In the genomic region with DNA sequence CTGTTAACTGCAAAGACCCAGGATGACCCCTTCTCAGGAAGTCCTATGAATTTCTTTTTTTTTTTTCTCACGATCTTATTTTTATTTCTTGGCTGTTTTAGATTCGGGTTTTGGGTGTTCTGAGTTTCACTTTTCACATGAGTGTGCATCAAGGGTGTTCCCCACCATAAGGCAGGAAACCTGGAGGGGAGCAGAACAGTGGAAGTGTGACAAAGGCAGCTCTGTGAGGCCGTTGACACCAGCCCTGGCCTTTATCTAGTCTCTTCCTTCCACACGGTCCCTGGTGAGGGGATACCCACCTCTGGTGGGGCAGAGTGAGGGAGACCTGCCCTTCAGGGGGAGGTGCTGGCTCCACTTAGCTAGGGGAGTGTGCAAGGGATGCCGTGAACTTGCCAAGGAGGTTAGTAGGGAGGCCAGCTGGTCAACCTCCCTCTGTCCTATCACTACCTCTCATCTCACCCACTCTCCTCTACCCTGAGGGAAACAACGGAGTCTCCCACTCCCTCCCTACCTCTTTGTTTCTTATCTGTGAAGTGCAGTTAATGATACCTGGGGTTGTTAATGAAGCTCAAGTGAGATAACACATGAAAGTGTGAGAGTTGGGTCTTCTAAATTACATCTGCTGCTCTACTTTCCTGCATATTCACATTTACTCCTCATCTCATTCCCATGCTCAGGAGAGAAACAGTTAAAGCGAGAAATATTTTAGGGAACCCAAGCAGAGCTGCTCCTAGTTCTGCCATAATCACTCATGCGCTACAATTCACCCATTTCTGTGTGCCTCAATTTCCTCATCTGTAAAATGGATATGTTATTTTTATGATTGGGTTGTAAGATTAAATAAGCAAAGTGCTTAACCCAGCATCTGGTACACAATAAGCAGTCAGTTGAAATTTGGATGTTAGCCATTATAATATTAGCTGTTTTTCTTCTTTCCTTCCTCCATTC, we compare ENCODE assay signal across 10 cellular contexts. TPM values are rescaled to one million over a fixed set of nuclear protein-coding genes. Genes with fewer than 3 reads are reported as not detected.
DNase-seq lines count a peak whose midpoint lies in the region; ATAC-seq, FAIRE-seq and TF ChIP-seq lines count a peak whose summit lies in the region.
"Had no signal": no experiment of that assay in that cellular context is flagged by ENCODE, and none has a peak within 500 bp of the region (broad histone marks: within the 10 kb centered on the region; RNA-seq: fewer than 3 reads in every experiment).

No MANE protein-coding gene starts in this region.

- POLR2A ChIA-PET in GM12878 (lab: Charles Lee): no interaction called here

- in situ Hi-C loops in GM12878 (cut with MboI): no loop called here

- H3K4me2 ChIP-seq in GM12878 (ENCODE audit: control insufficient read depth, insufficient read depth) (peak overlapping the region; percentile 91), smooth muscle cell (no peak overlapping the region)

- no peak for TF ChIP-seq CTCF in GM12878 (IDR thresholded peaks at IDR 0.05 in 2 of 3, conservative IDR thresholded peaks at IDR 0.05 in 1 of 3; ENCODE audit: control insufficient read depth in 2 of 3, extremely low read depth in 1 of 3, insufficient read depth in 1 of 3, low read depth in 3 of 3, low read length in 3 of 3)
- no peak for TF ChIP-seq CTCF in smooth muscle cell (IDR thresholded peaks at IDR 0.05; ENCODE audit: borderline replicate concordance, insufficient read depth, poor library complexity, severe bottlenecking)

- H3F3A ChIP-seq in smooth muscle cell (ENCODE audit: low read depth): peaks cover 3% of the 10 kb centered on the region

- H3K36me3 ChIP-seq in CD4-positive, CD25-positive, alpha-beta regulatory T cell (ENCODE audit: control insufficient read depth, insufficient read depth, low read length): no peaks in the 10 kb centered on the region
- H3K36me3 ChIP-seq in GM12878 (ENCODE audit: control insufficient read depth in 2 of 2, insufficient read depth in 2 of 2, low read length in 1 of 2) (no peaks in the 10 kb centered on the region), smooth muscle cell (ENCODE audit: low read depth) (no peaks in the 10 kb centered on the region)

- BruUV-seq in GM12878 (replicated peaks; lab: Mats Ljungman, UMichigan): no TSS peak

- H3K36me3 Mint-ChIP-seq in CD4-positive, CD25-positive, alpha-beta regulatory T cell: no peaks in the 10 kb centered on the region
- no peaks in the 10 kb centered on the region for H3K36me3 Mint-ChIP-seq in IgD-negative memory B cell

- H3K4me1 Mint-ChIP-seq in CD4-positive, CD25-positive, alpha-beta regulatory T cell: peaks cover 23 to 50% (median 43%) of the 10 kb centered on the region in 4 donors
- H3K4me1 Mint-ChIP-seq in IgD-negative memory B cell: peaks cover 36 to 49% (median 45%) of the 10 kb centered on the region in 3 donors

- no peak; a peak in 1 of 4 replicates for TF ChIP-seq EP300 in GM12878 (IDR thresholded peaks at IDR 0.05; ENCODE audit: borderline replicate concordance in 1 of 2, control insufficient read depth in 1 of 2, low read depth in 2 of 2, low read length in 2 of 2)

- H3K27ac Mint-ChIP-seq in CD4-positive, CD25-positive, alpha-beta regulatory T cell: peak overlapping the region; percentile 83 to 92 (median 87)
- peak overlapping the region; percentile 21 to 96 (median 34) for H3K27ac Mint-ChIP-seq in IgD-negative memory B cell

- peak; percentile 91 for FAIRE-seq in GM12878 (lab: Jason Lieb, UNC)

- H3K4me3 ChIP-seq in CD4-positive, CD25-positive, alpha-beta regulatory T cell (ENCODE audit: low read depth, low read length): peak overlapping the region; percentile 55
- H3K4me3 ChIP-seq in GM12878 (peak overlapping the region; percentile 47; the same call in 1 of the 2 replicates), smooth muscle cell (no peak overlapping the region)

- H3K4me1 ChIP-seq in CD4-positive, CD25-positive, alpha-beta regulatory T cell (ENCODE audit: control insufficient read depth, insufficient read depth, low read length, poor library complexity, severe bottlenecking): peaks cover 48% of the 10 kb centered on the region
- H3K4me1 ChIP-seq in GM12878 (ENCODE audit: control insufficient read depth, insufficient read depth, low read length) (peaks cover 29% of the 10 kb centered on the region), smooth muscle cell (ENCODE audit: low read depth) (no peaks in the 10 kb centered on the region)

- H3K79me2 ChIP-seq in GM12878 (ENCODE audit: control insufficient read depth, insufficient read depth, low read length) (peaks cover 23% of the 10 kb centered on the region), smooth muscle cell (ENCODE audit: low read depth) (no peaks in the 10 kb centered on the region)

- peak overlapping the region; percentile 47 for H3K27ac ChIP-seq in CD4-positive, CD25-positive, alpha-beta regulatory T cell (ENCODE audit: insufficient read depth, low read length, poor library complexity, severe bottlenecking)
- H3K27ac ChIP-seq in GM12878 (ENCODE audit: control insufficient read depth, insufficient read depth) (peak overlapping the region; percentile 88), smooth muscle cell (ENCODE audit: low read depth) (no peak overlapping the region)

- H2AFZ ChIP-seq in GM12878 (ENCODE audit: control insufficient read depth, low read depth, low read length) (peak overlapping the region; percentile 80), smooth muscle cell (ENCODE audit: low read depth) (no peak overlapping the region)

- no peak for ATAC-seq in CD4-positive, CD25-positive, alpha-beta regulatory T cell (ENCODE audit: low read depth in 2 of 2)
- ATAC-seq in GM19035 (IDR thresholded peaks at IDR 0.05; ENCODE audit: unreplicated experiment) (peak; percentile 34), GM12878 (peak; percentile 48), Right ventricle myocardium inferior (no peak)

- TF ChIP-seq RAD21 in GM12878 (IDR thresholded peaks at IDR 0.05; ENCODE audit: insufficient read depth, low read depth, low read length): no peak

- intact Hi-C loops in GM12878 (cut with micrococcal nuclease; ENCODE audit: unreplicated experiment) (no loop called here), Right ventricle myocardium inferior (cut with DNase I) (no loop called here)

- WGBS in GM12878 (ENCODE audit: insufficient coverage, insufficient replicate concordance, low lambda C conversion rate, missing lambda C conversion rate): 27% methylated on average over 8 of the region's 8 CpGs
- 67% methylated on average over 7 of the region's 8 CpGs for WGBS in smooth muscle cell (ENCODE audit: low lambda C conversion rate)

- peaks cover 11% of the 10 kb centered on the region for H3K27me3 Mint-ChIP-seq in CD4-positive, CD25-positive, alpha-beta regulatory T cell
- H3K27me3 Mint-ChIP-seq in IgD-negative memory B cell: no peaks in the 10 kb centered on the region

- H3K4me3 Mint-ChIP-seq in CD4-positive, CD25-positive, alpha-beta regulatory T cell: peak overlapping the region; percentile 61 to 96 (median 88)
- H3K4me3 Mint-ChIP-seq in IgD-negative memory B cell: peak overlapping the region in 3 of 4 donors; percentile 45 to 85 (median 57)

- CTCF ChIA-PET in GM12878 (lab: Yijun Ruan, JAX): interaction anchor here (0.6 to 1.9 kb wide), 9 partner anchors 13 to 157 kb away, joined by 3 to 10 read pairs (median 3); a partner anchor contains a TSS

- peak; percentile 52; the same call in 1 of the 2 replicates for TF ChIP-seq POLR2A in GM12878 (IDR thresholded peaks at IDR 0.05; ENCODE audit: low read depth, low read length)

- H4K20me1 ChIP-seq in GM12878 (ENCODE audit: control insufficient read depth, insufficient read depth) (no peaks in the 10 kb centered on the region), smooth muscle cell (ENCODE audit: low read depth) (no peaks in the 10 kb centered on the region)

- no peaks in the 10 kb centered on the region for H3K9me3 Mint-ChIP-seq in CD4-positive, CD25-positive, alpha-beta regulatory T cell
- H3K9me3 Mint-ChIP-seq in IgD-negative memory B cell: no peaks in the 10 kb centered on the region

- SMC1A ChIA-PET in GM12878 (lab: Charles Lee; ENCODE audit: uncharacterized antibody, unreplicated experiment): interaction anchor here (1.0 to 4.0 kb wide), 9 partner anchors 9 to 88 kb away, joined by 3 to 16 read pairs (median 4); no protein-coding TSS in a partner anchor

- H3K9me3 ChIP-seq in CD4-positive, CD25-positive, alpha-beta regulatory T cell (ENCODE audit: control insufficient read depth in 2 of 2, low read length in 2 of 2): no peaks in the 10 kb centered on the region
- H3K9me3 ChIP-seq in GM12878 (replicated peaks; ENCODE audit: control insufficient read depth, insufficient read depth, low read length) (no peaks in the 10 kb centered on the region), smooth muscle cell (replicated peaks; ENCODE audit: low read depth) (no peaks in the 10 kb centered on the region)

- H3K27me3 ChIP-seq in CD4-positive, CD25-positive, alpha-beta regulatory T cell (ENCODE audit: control insufficient read depth, insufficient read depth, low read length): no peaks in the 10 kb centered on the region
- no peaks in the 10 kb centered on the region for H3K27me3 ChIP-seq in GM12878 (replicated peaks in 1 of 2; ENCODE audit: control insufficient read depth in 2 of 2, insufficient read depth in 2 of 2, low read length in 1 of 2)
- no peaks in the 10 kb centered on the region for H3K27me3 ChIP-seq in smooth muscle cell (ENCODE audit: low read depth)

- DNase-seq in CD4-positive, CD25-positive, alpha-beta regulatory T cell: peak in 1 of 3 donors; percentile 69
- DNase-seq in GM12878 (ENCODE audit: low read depth, low spot score) (peak; percentile 70), smooth muscle cell (lab: John Stamatoyannopoulos, UW; ENCODE audit: unreplicated experiment) (no peak), NCI-H1105 treated with DMSO at 0.1 percent for 48 hours (lab: John Stamatoyannopoulos, UW) (no peak), NCI-H187 (lab: John Stamatoyannopoulos, UW) (no peak), Right ventricle myocardium inferior (ENCODE audit: missing footprints) (no peak)
- DNase-seq: foreskin melanocyte had no signal

- H3K9ac ChIP-seq in GM12878 (ENCODE audit: control insufficient read depth, insufficient read depth, low read length): peak overlapping the region; percentile 48; the same call in 1 of the 2 replicates
- no peak overlapping the region for H3K9ac ChIP-seq in smooth muscle cell (ENCODE audit: low read depth)

- RAD21 ChIA-PET in GM12878 (lab: Charles Lee; ENCODE audit: unreplicated experiment): interaction anchor here (0.6 to 1.6 kb wide), 5 partner anchors 12 to 58 kb away, joined by 3 to 7 read pairs (median 3); no protein-coding TSS in a partner anchor

RNA-seq across cellular contexts. Expression of a gene that starts 4.4 kb away (rescaled TPM):
- total RNA-seq in CD4-positive, CD25-positive, alpha-beta regulatory T cell: 19.5 TPM
- polyA plus RNA-seq in CD4-positive, CD25-positive, alpha-beta regulatory T cell: 1 to 10 TPM; 2.3 to 4.8 (median 2.7) TPM
- polyA plus RNA-seq in IgD-negative memory B cell: 4.6 TPM
- total RNA-seq in GM12878 (2013; cell fraction: nucleolus; rRNA removed): 77.3 and 94.1 TPM in 2 replicates
- 34.6 and 37.2 TPM in 2 replicates for total RNA-seq in GM12878 (2014; rRNA removed)
- total RNA-seq in GM12878 (2014; rRNA removed; fragmentation: Illumina TruSeq; extraction: Trizol): 21.7 and 25.5 TPM in 2 replicates
- total RNA-seq in GM12878 (2021): 31.5 and 40.4 TPM in 2 replicates
- 7.5 TPM for polyA plus RNA-seq in GM12878 (2011; ENCODE audit: low read depth)
- 8.3 and 16.2 TPM in 2 replicates for polyA plus RNA-seq in GM12878 (2011; rRNA removed)
- 17.2 and 19.6 TPM in 2 replicates for polyA plus RNA-seq in GM12878 (2011; cell fraction: cytosol; rRNA removed)
- 13.5 and 21.7 TPM in 2 replicates for polyA plus RNA-seq in GM12878 (2011; cell fraction: nucleus; rRNA removed)
- 11.7 and 13.3 TPM in 2 replicates for polyA plus RNA-seq in GM12878 (2012)
- 26.2 and 26.3 TPM in 2 replicates for polyA plus RNA-seq in GM12878 (2014; fragmentation: Illumina TruSeq; extraction: Trizol)
- 10 to 100 TPM in 1 of 2 experiments, 1 to 10 TPM in 1; 6.6 to 11.4 TPM for polyA plus RNA-seq in GM12878 (2014; fragmentation: Nextera tagmentation; extraction: Ambion mirVana)
- polyA plus RNA-seq in GM12878 (2014; rRNA removed): 18.6 and 28.0 TPM in 2 replicates
- polyA plus RNA-seq in GM12878 (2016; fragmentation: Nextera tagmentation; extraction: Ambion mirVana): 10 to 100 TPM; 18.2 to 21.8 TPM
- polyA minus RNA-seq in GM12878 (2011; rRNA and poly(A)+ RNA removed): 18.1 and 26.0 TPM in 2 replicates
- polyA minus RNA-seq in GM12878 (2011; cell fraction: cytosol; rRNA and poly(A)+ RNA removed): 3.6 and 5.0 TPM in 2 replicates
- 15.0 and 28.4 TPM in 2 replicates for polyA minus RNA-seq in GM12878 (2011; cell fraction: nucleus; rRNA and poly(A)+ RNA removed)
- total RNA-seq in smooth muscle cell: 38.5 and 55.6 TPM in 2 replicates
- polyA plus RNA-seq in smooth muscle cell: 7.8 and 31.2 TPM in 2 replicates
- total RNA-seq in Right ventricle myocardium inferior: 1.7 TPM

RNA-seq across cellular contexts. Expression of a gene that starts 29.1 kb away (rescaled TPM):
- 3.5 TPM for total RNA-seq in CD4-positive, CD25-positive, alpha-beta regulatory T cell
- polyA plus RNA-seq in CD4-positive, CD25-positive, alpha-beta regulatory T cell: 1 to 10 TPM in 1 of 4 donors, under 1 TPM in 2, not detected in 1; 0.16 to 1.4 (median 0.57) TPM
- 0.53 TPM for polyA plus RNA-seq in IgD-negative memory B cell
- 17.9 and 20.2 TPM in 2 replicates for total RNA-seq in GM12878 (2013; cell fraction: nucleolus; rRNA removed)
- total RNA-seq in GM12878 (2014; rRNA removed): 4.4 and 5.3 TPM in 2 replicates
- 3.8 and 4.5 TPM in 2 replicates for total RNA-seq in GM12878 (2014; rRNA removed; fragmentation: Illumina TruSeq; extraction: Trizol)
- total RNA-seq in GM12878 (2021): 7.7 and 10.7 TPM in 2 replicates
- 1.5 TPM for polyA plus RNA-seq in GM12878 (2011; ENCODE audit: low read depth)
- polyA plus RNA-seq in GM12878 (2011; rRNA removed): 2.7 and 2.9 TPM in 2 replicates
- polyA plus RNA-seq in GM12878 (2011; cell fraction: cytosol; rRNA removed): 2.2 and 2.9 TPM in 2 replicates
- 2.2 and 4.6 TPM in 2 replicates for polyA plus RNA-seq in GM12878 (2011; cell fraction: nucleus; rRNA removed)
- polyA plus RNA-seq in GM12878 (2012): 1.8 and 3.2 TPM in 2 replicates
- polyA plus RNA-seq in GM12878 (2014; fragmentation: Illumina TruSeq; extraction: Trizol): 4.1 and 6.3 TPM in 2 replicates
- 1 to 10 TPM; 1.4 to 2.0 TPM for polyA plus RNA-seq in GM12878 (2014; fragmentation: Nextera tagmentation; extraction: Ambion mirVana)
- polyA plus RNA-seq in GM12878 (2014; rRNA removed): 5.6 and 6.3 TPM in 2 replicates
- polyA plus RNA-seq in GM12878 (2016; fragmentation: Nextera tagmentation; extraction: Ambion mirVana): 1 to 10 TPM; 2.7 to 3.4 TPM
- 2.9 and 4.4 TPM in 2 replicates for polyA minus RNA-seq in GM12878 (2011; rRNA and poly(A)+ RNA removed)
- 0.52 and 0.94 TPM in 2 replicates for polyA minus RNA-seq in GM12878 (2011; cell fraction: cytosol; rRNA and poly(A)+ RNA removed)
- polyA minus RNA-seq in GM12878 (2011; cell fraction: nucleus; rRNA and poly(A)+ RNA removed): 1.8 and 3.6 TPM in 2 replicates
- 2.2 and 5.2 TPM in 2 replicates for total RNA-seq in smooth muscle cell
- polyA plus RNA-seq in smooth muscle cell: 1.00 and 1.3 TPM in 2 replicates
- 0.08 TPM for total RNA-seq in Right ventricle myocardium inferior

RNA-seq across cellular contexts. Expression of a gene that starts 49.1 kb away (rescaled TPM):
- not detected for total RNA-seq in CD4-positive, CD25-positive, alpha-beta regulatory T cell
- polyA plus RNA-seq in CD4-positive, CD25-positive, alpha-beta regulatory T cell: 1 to 10 TPM in 3 of 4 donors, under 1 TPM in 1; 0.25 to 2.0 (median 1.4) TPM
- 0.58 TPM for polyA plus RNA-seq in IgD-negative memory B cell
- not detected in 2 replicates for total RNA-seq in GM12878 (2013; cell fraction: nucleolus; rRNA removed)
- not detected in 2 replicates for total RNA-seq in GM12878 (2014; rRNA removed)
- not detected in 2 replicates for total RNA-seq in GM12878 (2014; rRNA removed; fragmentation: Illumina TruSeq; extraction: Trizol)
- not detected in 2 replicates for total RNA-seq in GM12878 (2021)
- polyA plus RNA-seq in GM12878 (2011; ENCODE audit: low read depth): not detected
- polyA plus RNA-seq in GM12878 (2011; rRNA removed): not detected in 2 replicates
- polyA plus RNA-seq in GM12878 (2011; cell fraction: cytosol; rRNA removed): not detected in 2 replicates
- not detected in 2 replicates for polyA plus RNA-seq in GM12878 (2011; cell fraction: nucleus; rRNA removed)
- not detected in 2 replicates for polyA plus RNA-seq in GM12878 (2012)
- not detected in 2 replicates for polyA plus RNA-seq in GM12878 (2014; fragmentation: Illumina TruSeq; extraction: Trizol)
- polyA plus RNA-seq in GM12878 (2014; fragmentation: Nextera tagmentation; extraction: Ambion mirVana): not detected
- not detected in 2 replicates for polyA plus RNA-seq in GM12878 (2014; rRNA removed)
- not detected for polyA plus RNA-seq in GM12878 (2016; fragmentation: Nextera tagmentation; extraction: Ambion mirVana)
- polyA minus RNA-seq in GM12878 (2011; rRNA and poly(A)+ RNA removed): not detected in 2 replicates
- not detected in 2 replicates for polyA minus RNA-seq in GM12878 (2011; cell fraction: cytosol; rRNA and poly(A)+ RNA removed)
- polyA minus RNA-seq in GM12878 (2011; cell fraction: nucleus; rRNA and poly(A)+ RNA removed): not detected in 2 replicates
- not detected in 2 replicates for total RNA-seq in smooth muscle cell
- polyA plus RNA-seq in smooth muscle cell: not detected in 2 replicates
- total RNA-seq in Right ventricle myocardium inferior: not detected
- total RNA-seq: G401 had no signal

Comparison
In these comparisons a context has a peak if more than half of its experiments do, and no peak if none do; other contexts are left out.
1. ATAC-seq: peak in GM19035 (single experiment) and GM12878 (single experiment); none in CD4-positive, CD25-positive, alpha-beta regulatory T cell (0 of 2) and Right ventricle myocardium inferior (single experiment).